In the genomic region with DNA sequence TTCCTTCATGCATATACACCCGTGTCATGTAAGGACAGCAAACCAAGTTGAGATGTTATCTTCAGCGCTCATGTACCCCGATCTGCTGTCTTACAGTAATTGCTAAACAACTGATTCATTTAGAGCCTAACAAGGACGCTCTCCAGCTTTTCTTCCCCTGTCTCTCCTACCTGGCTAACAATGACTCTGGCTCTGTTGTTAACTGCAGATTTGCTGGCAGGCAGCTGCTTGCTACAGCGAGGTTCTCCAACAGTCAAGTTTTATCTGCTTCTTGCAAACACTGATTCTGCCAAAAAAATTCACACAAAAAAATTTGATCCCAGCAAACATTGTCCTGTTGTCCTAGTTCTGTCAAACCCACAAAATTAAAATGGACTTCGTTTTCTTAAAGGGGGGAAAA, we compare ENCODE assay signal across 23 cellular contexts.
"Had no signal": no experiment of that assay in that cellular context is flagged by ENCODE, and none has a peak within 500 bp of the region (broad histone marks: within the 10 kb centered on the region; RNA-seq: fewer than 3 reads in every experiment).

No MANE protein-coding gene starts in this region.

- DNase-seq: activated CD4-positive, alpha-beta memory T cell treated with anti-CD3 and anti-CD28 coated beads for 36 hours; activated CD4-positive, alpha-beta T cell treated with anti-CD3 and anti-CD28 coated beads, Interleukin-2, amount 10 ng/mL, durations not matched to agents 7 days and 5 days; activated CD4-positive, CD25-positive, alpha-beta regulatory T cell; activated gamma-delta T cell treated with Interleukin-2 at 50 U/mL for 16 hours; activated naive CD4-positive, alpha-beta T cell treated with anti-CD3 and anti-CD28 coated beads, Interleukin-2, amount 10 ng/mL, durations not matched to agents 7 days and 5 days; activated naive CD8-positive, alpha-beta T cell treated with anti-CD3 and anti-CD28 coated beads, Interleukin-2, amount 10 ng/mL, durations not matched to agents 7 days and 5 days; activated T-cell treated with anti-CD3 and anti-CD28 coated beads for 4 hours; activated T-cell treated with anti-CD3 and anti-CD28 coated beads, Interleukin-2, amount 50 U/mL, for 48 hours; adrenal gland; anterior cingulate cortex; caudate nucleus; Karpas-422; NCI-H1105 treated with DMSO at 0.1 percent for 48 hours; NCI-H1436 treated with DMSO at 0.1 percent for 48 hours; NCI-H187; NCI-H2081; NCI-H2171 treated with DMSO at 0.1 percent for 48 hours; NCI-H226; NCI-H69; SIG-M5; T-cell; T1000 had no signal

- H3K27ac ChIP-seq: adrenal gland had no signal

- H3K4me1 ChIP-seq: adrenal gland had no signal

- ATAC-seq: K562, T-cell had no signal

- H3K9me3 ChIP-seq: adrenal gland had no signal

- H3K27me3 ChIP-seq: adrenal gland had no signal

- H3K36me3 ChIP-seq: adrenal gland had no signal

- H3K4me3 ChIP-seq: adrenal gland, K562 had no signal
